In the genomic region with DNA sequence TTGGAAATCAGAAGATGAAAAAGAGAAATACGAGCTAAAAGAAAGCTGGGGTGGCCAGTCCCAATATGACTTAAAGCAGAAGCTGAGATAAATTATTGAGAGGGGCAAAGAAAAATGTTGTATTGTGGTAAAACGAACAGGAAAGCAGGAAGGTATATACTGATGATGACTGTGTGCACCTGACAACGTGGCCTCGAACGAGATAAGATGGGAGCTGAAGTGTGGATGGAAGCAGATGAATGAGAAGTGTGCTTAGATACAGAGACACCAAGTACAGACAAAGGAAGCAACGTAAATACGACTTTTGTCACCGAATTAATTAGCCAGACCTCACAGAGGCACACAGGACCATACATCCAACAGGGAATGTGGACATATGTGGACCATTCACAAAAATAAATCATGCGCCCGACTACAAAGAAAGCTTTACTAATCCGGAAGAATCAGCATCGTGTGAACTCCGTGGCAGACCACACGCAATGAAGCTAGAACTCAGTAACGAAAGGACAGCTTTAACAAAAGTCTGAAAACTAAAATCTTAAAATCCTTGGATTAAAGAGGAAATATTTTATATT, we compare ENCODE assay signal across 1 cellular context.
TF ChIP-seq lines count a peak whose summit lies in the region.

No MANE protein-coding gene starts in this region.

TF ChIP-seq in K562, 482 proteins besides CTCF, POLR2A, EP300 and RAD21:
- TF ChIP-seq VEZF1 (CRISPR knock-in tag; IDR thresholded peaks at IDR 0.05): no peak
- no peak for TF ChIP-seq GTF2B (IDR thresholded peaks at IDR 0.05; ENCODE audit: extremely low read depth, insufficient read length)
- TF ChIP-seq ATF1 (CRISPR knock-in tag; IDR thresholded peaks at IDR 0.05): no peak
- TF ChIP-seq ATF1 (tag; IDR thresholded peaks at IDR 0.05): no peak
- TF ChIP-seq, protein P1, sequence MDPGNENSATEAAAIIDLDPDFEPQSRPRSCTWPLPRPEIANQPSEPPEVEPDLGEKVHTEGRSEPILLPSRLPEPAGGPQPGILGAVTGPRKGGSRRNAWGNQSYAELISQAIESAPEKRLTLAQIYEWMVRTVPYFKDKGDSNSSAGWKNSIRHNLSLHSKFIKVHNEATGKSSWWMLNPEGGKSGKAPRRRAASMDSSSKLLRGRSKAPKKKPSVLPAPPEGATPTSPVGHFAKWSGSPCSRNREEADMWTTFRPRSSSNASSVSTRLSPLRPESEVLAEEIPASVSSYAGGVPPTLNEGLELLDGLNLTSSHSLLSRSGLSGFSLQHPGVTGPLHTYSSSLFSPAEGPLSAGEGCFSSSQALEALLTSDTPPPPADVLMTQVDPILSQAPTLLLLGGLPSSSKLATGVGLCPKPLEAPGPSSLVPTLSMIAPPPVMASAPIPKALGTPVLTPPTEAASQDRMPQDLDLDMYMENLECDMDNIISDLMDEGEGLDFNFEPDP (CRISPR knock-in tag; IDR thresholded peaks at IDR 0.05): no peak
- TF ChIP-seq BRF1 (IDR thresholded peaks at IDR 0.05; ENCODE audit: borderline replicate concordance, extremely low read depth, insufficient read length): no peak
- no peak for TF ChIP-seq ZNF408 (CRISPR knock-in tag; IDR thresholded peaks at IDR 0.05; ENCODE audit: low read depth)
- TF ChIP-seq CHD7 (IDR thresholded peaks at IDR 0.05; ENCODE audit: low read depth, low read length): no peak
- no peak for TF ChIP-seq HNRNPH1 (optimal IDR thresholded peaks at IDR 0.05; ENCODE audit: low read depth, low read length)
- TF ChIP-seq, protein P2, sequence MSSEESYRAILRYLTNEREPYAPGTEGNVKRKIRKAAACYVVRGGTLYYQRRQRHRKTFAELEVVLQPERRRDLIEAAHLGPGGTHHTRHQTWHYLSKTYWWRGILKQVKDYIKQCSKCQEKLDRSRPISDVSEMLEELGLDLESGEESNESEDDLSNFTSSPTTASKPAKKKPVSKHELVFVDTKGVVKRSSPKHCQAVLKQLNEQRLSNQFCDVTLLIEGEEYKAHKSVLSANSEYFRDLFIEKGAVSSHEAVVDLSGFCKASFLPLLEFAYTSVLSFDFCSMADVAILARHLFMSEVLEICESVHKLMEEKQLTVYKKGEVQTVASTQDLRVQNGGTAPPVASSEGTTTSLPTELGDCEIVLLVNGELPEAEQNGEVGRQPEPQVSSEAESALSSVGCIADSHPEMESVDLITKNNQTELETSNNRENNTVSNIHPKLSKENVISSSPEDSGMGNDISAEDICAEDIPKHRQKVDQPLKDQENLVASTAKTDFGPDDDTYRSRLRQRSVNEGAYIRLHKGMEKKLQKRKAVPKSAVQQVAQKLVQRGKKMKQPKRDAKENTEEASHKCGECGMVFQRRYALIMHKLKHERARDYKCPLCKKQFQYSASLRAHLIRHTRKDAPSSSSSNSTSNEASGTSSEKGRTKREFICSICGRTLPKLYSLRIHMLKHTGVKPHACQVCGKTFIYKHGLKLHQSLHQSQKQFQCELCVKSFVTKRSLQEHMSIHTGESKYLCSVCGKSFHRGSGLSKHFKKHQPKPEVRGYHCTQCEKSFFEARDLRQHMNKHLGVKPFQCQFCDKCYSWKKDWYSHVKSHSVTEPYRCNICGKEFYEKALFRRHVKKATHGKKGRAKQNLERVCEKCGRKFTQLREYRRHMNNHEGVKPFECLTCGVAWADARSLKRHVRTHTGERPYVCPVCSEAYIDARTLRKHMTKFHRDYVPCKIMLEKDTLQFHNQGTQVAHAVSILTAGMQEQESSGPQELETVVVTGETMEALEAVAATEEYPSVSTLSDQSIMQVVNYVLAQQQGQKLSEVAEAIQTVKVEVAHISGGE (CRISPR knock-in tag; IDR thresholded peaks at IDR 0.05): no peak; a peak in 1 of 6 replicates
- TF ChIP-seq FIP1L1 (IDR thresholded peaks at IDR 0.05; ENCODE audit: low read depth, low read length, poor library complexity, severe bottlenecking): no peak
- no peak for TF ChIP-seq ZNF766 (CRISPR knock-in tag; conservative IDR thresholded peaks at IDR 0.05)
- no peak for TF ChIP-seq POLR2AphosphoS2 (IDR thresholded peaks at IDR 0.05; ENCODE audit: low read length)
- no peak for TF ChIP-seq MEF2D (tag; conservative IDR thresholded peaks at IDR 0.05; ENCODE audit: low read depth)
TF ChIP-seq in K562: peak in this region for 0.
